8 cellular contexts compared by ENCODE assay signal in the genomic region with DNA sequence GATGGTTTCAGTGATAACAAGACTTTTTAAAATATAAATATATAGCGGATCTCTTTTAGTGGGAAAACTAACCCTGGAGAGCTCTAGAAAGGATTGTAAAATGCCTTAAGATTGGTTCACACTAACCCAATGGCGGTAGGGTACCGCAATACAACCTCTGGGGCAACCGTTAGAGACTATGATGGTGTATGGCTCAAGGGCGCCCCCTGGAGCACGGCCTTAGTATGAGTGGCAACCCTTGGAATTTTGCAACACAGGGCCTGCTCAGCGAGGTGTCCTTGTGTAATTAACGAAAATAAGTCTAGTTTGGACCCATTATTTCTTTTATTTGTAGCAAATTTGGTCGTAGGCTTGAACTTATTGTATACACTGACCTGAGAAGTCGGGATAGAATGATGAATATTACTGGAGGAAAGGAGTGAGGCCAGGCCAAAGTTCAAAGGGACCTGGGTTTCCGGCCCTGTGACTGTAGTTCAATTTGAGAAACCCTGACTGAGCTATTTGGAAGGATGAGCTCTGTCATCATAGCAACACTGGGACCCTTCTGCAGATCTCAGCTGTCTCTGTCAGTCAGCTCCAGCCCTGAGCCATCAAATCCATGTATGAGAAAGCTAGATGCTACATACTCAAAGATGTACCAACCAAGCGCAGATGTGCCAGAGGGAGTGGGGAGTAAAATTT. TPM values are rescaled to one million over a fixed set of nuclear protein-coding genes. Genes with fewer than 3 reads are reported as not detected.
DNase-seq lines count a peak whose midpoint lies in the region; ATAC-seq and TF ChIP-seq lines count a peak whose summit lies in the region.

No MANE protein-coding gene starts in this region.

- DNase-seq in A673 (ENCODE audit: low spot score) = peak; percentile 72
- peak; percentile 55 for DNase-seq in NOMO-1 treated with DMSO at 0.1 percent for 48 hours (lab: John Stamatoyannopoulos, UW; ENCODE audit: unreplicated experiment)
- peak; percentile 92 for DNase-seq in activated T-cell treated with anti-CD3 and anti-CD28 coated beads, Interleukin-2, amount 50 U/mL, for 4 hours
- peak; percentile 46 for DNase-seq in fibroblast of villous mesenchyme (ENCODE audit: low read depth)
- DNase-seq in posterior vena cava (ENCODE audit: low spot score) = peak; percentile 85
- DNase-seq in COR-L47 (lab: John Stamatoyannopoulos, UW) = no peak

- intact Hi-C loops in A673 (cut with micrococcal nuclease; ENCODE audit: unreplicated experiment) (loop anchor here (1.0 to 10.0 kb wide), 2 partner anchors 121 to 866 kb away; no protein-coding TSS in a partner anchor), posterior vena cava (cut with DNase I) (no loop called here)

- ATAC-seq in GM18508 (IDR thresholded peaks at IDR 0.05; ENCODE audit: insufficient read depth, unreplicated experiment) (peak; percentile 89), HG02970 (IDR thresholded peaks at IDR 0.05; ENCODE audit: low FRiP score, unreplicated experiment) (peak; percentile 79)
- peak; percentile 98 for ATAC-seq in activated T-cell treated with anti-CD3 and anti-CD28 coated beads, Interleukin-2, amount 50 U/mL, for 4 hours

- peaks cover 2% of the 10 kb centered on the region for H3K36me3 Mint-ChIP-seq in activated T-cell treated with anti-CD3 and anti-CD28 coated beads, Interleukin-2, amount 50 U/mL, for 4 hours (ENCODE audit: insufficient read depth)

- H3K9me3 Mint-ChIP-seq in activated T-cell treated with anti-CD3 and anti-CD28 coated beads, Interleukin-2, amount 50 U/mL, for 4 hours = no peaks in the 10 kb centered on the region

- TF ChIP-seq CTCF in A673 (conservative IDR thresholded peaks at IDR 0.05; ENCODE audit: low read depth, low read length) = peak; percentile 89
- peak; percentile 81 for TF ChIP-seq CTCF in fibroblast of villous mesenchyme (IDR thresholded peaks at IDR 0.05; ENCODE audit: insufficient read depth, low read depth, low read length)

- no peaks in the 10 kb centered on the region for H3K4me1 ChIP-seq in A673 (ENCODE audit: insufficient read depth, low read length, poor library complexity, severe bottlenecking)

- no peaks in the 10 kb centered on the region for H3K36me3 ChIP-seq in A673 (ENCODE audit: insufficient read depth, low read length, poor library complexity, severe bottlenecking)

- no peak overlapping the region for H3K4me3 Mint-ChIP-seq in activated T-cell treated with anti-CD3 and anti-CD28 coated beads, Interleukin-2, amount 50 U/mL, for 4 hours

- no peaks in the 10 kb centered on the region for H3K9me3 ChIP-seq in A673 (ENCODE audit: low read depth, low read length, poor library complexity, severe bottlenecking)

- H3K27me3 Mint-ChIP-seq in activated T-cell treated with anti-CD3 and anti-CD28 coated beads, Interleukin-2, amount 50 U/mL, for 4 hours (ENCODE audit: low read depth) = no peaks in the 10 kb centered on the region

- H3K4me1 Mint-ChIP-seq in activated T-cell treated with anti-CD3 and anti-CD28 coated beads, Interleukin-2, amount 50 U/mL, for 4 hours (ENCODE audit: low read depth) = peaks cover 66% of the 10 kb centered on the region

- peaks cover 18% of the 10 kb centered on the region for H3K27me3 ChIP-seq in A673 (replicated peaks; ENCODE audit: insufficient read depth, low read depth, low read length, poor library complexity)

- POLR2A ChIA-PET in A673 (lab: Charles Lee; ENCODE audit: low non-redundant PET) = no interaction called here

- no peak overlapping the region for H3K27ac ChIP-seq in A673 (ENCODE audit: low read depth, low read length, poor library complexity, severe bottlenecking)

- CTCF ChIA-PET in A673 (lab: Charles Lee) = interaction anchor here (0.7 kb wide), 1 partner anchor 526 kb away, joined by 5 read pairs; no protein-coding TSS in a partner anchor

- no TSS peak for BruUV-seq in A673 (replicated peaks; lab: Mats Ljungman, UMichigan)

- H3K4me3 ChIP-seq in A673 (ENCODE audit: low read depth, low read length, poor library complexity, severe bottlenecking) (no peak overlapping the region), fibroblast of villous mesenchyme (ENCODE audit: low read depth, low read length) (no peak overlapping the region)

RNA-seq across cellular contexts. Expression of gene CAMK4, which starts 54.8 kb away (rescaled TPM):
- 0.42 and 0.88 TPM in 2 replicates for total RNA-seq in A673 (2021)
- total RNA-seq in activated T-cell treated with anti-CD3 and anti-CD28 coated beads, Interleukin-2, amount 50 U/mL, for 4 hours = 10 to 100 TPM; 35.5 to 49.5 (median 36.9) TPM
- 1.3 and 3.2 TPM in 2 replicates for total RNA-seq in fibroblast of villous mesenchyme
- under 1 TPM; 0.38 to 0.69 TPM for total RNA-seq in posterior vena cava
